ENCODE assay signal across 1 cellular context in genomic region chr17:29742210-29742513, GRCh38.
TF ChIP-seq lines count a peak whose summit lies in the region.

No MANE protein-coding gene starts in this region.

TF ChIP-seq in HepG2, 621 proteins besides CTCF, POLR2A, EP300 and RAD21 (continued from another document):
- TF ChIP-seq IRF9 (CRISPR knock-in tag; IDR thresholded peaks at IDR 0.05; ENCODE audit: borderline replicate concordance) (no peak), ZNF441 (CRISPR knock-in tag; IDR thresholded peaks at IDR 0.05; ENCODE audit: borderline replicate concordance) (no peak), ZNF484 (CRISPR knock-in tag; IDR thresholded peaks at IDR 0.05; ENCODE audit: borderline replicate concordance, low read depth) (no peak), SOX6 (IDR thresholded peaks at IDR 0.05) (no peak), SOX6 (CRISPR knock-in tag; IDR thresholded peaks at IDR 0.05) (no peak), ZBTB8A (CRISPR knock-in tag; IDR thresholded peaks at IDR 0.05; ENCODE audit: borderline replicate concordance, low read depth) (no peak), ZNF282 (IDR thresholded peaks at IDR 0.05; ENCODE audit: partially characterized antibody) (no peak), ZNF644 (CRISPR knock-in tag; IDR thresholded peaks at IDR 0.05; ENCODE audit: low read depth) (no peak), ZNF430 (CRISPR knock-in tag; IDR thresholded peaks at IDR 0.05) (no peak), AGO2 (optimal IDR thresholded peaks at IDR 0.05; ENCODE audit: low read depth, low read length) (no peak), THYN1 (CRISPR knock-in tag; IDR thresholded peaks at IDR 0.05; ENCODE audit: borderline replicate concordance, low read depth) (no peak), ZNF296 (CRISPR knock-in tag; conservative IDR thresholded peaks at IDR 0.05) (no peak), FOXK2 (IDR thresholded peaks at IDR 0.05) (no peak), PPARG (CRISPR knock-in tag; conservative IDR thresholded peaks at IDR 0.05) (no peak), NR2C2 (CRISPR knock-in tag; IDR thresholded peaks at IDR 0.05; ENCODE audit: borderline replicate concordance) (no peak)
- TF ChIP-seq, protein P1, sequence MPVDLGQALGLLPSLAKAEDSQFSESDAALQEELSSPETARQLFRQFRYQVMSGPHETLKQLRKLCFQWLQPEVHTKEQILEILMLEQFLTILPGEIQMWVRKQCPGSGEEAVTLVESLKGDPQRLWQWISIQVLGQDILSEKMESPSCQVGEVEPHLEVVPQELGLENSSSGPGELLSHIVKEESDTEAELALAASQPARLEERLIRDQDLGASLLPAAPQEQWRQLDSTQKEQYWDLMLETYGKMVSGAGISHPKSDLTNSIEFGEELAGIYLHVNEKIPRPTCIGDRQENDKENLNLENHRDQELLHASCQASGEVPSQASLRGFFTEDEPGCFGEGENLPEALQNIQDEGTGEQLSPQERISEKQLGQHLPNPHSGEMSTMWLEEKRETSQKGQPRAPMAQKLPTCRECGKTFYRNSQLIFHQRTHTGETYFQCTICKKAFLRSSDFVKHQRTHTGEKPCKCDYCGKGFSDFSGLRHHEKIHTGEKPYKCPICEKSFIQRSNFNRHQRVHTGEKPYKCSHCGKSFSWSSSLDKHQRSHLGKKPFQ (CRISPR knock-in tag; IDR thresholded peaks at IDR 0.05; ENCODE audit: insufficient replicate concordance), result no peak
